In genomic region chr12:40028296-40028695, GRCh38 we compare ENCODE assay signal across 20 cellular contexts.
DNase-seq lines count a peak whose midpoint lies in the region; FAIRE-seq and TF ChIP-seq lines count a peak whose summit lies in the region.
"Had no signal": no experiment of that assay in that cellular context is flagged by ENCODE, and none has a peak within 500 bp of the region (broad histone marks: within the 10 kb centered on the region; RNA-seq: fewer than 3 reads in every experiment).

No MANE protein-coding gene starts in this region.

- H3K27me3 ChIP-seq in tibial artery, result no peaks in the 10 kb centered on the region
- H3K27me3 ChIP-seq: BLaER1 treated with 17β-estradiol and CSF1 and Interleukin-3, amounts not matched to agents 10 nM and 100 nM had no signal

- FAIRE-seq in GM12892 (lab: Jason Lieb, UNC), result no peak
- FAIRE-seq: GM12878, GM18507, H1, HTR-8/SVneo had no signal

- H3K4me3 Mint-ChIP-seq in activated naive CD4-positive, alpha-beta T cell treated with anti-CD3 and anti-CD28 coated beads, Interleukin-2, amount 50 U/mL, for 24 hours, result no peak overlapping the region
- H3K4me3 Mint-ChIP-seq: B cell; CD8-positive, alpha-beta T cell; H9 had no signal

- no peak for TF ChIP-seq POLR2A in GM12892 (IDR thresholded peaks at IDR 0.05; ENCODE audit: low read depth, low read length)

- no peak overlapping the region for H3K4me3 ChIP-seq in epithelial cell of esophagus (ENCODE audit: low read length)
- H3K4me3 ChIP-seq in tibial artery, result no peak overlapping the region
- H3K4me3 ChIP-seq: BLaER1 treated with 17β-estradiol and CSF1 and Interleukin-3, amounts not matched to agents 10 nM and 100 nM; GM12878 had no signal

- CTCF ChIA-PET in RWPE1 (lab: Yijun Ruan, JAX), result no interaction called here

- intact Hi-C loops in tibial artery (cut with DNase I; ENCODE audit: low total_unique reads), result no loop called here

- POLR2A ChIA-PET in RWPE1 (lab: Yijun Ruan, JAX; ENCODE audit: low non-redundant PET), result no interaction called here

- peaks cover 0 to 3% (median 0%) of the 10 kb centered on the region in 4 donors for H3K4me1 ChIP-seq in tibial artery

- H3K27ac Mint-ChIP-seq in activated naive CD4-positive, alpha-beta T cell treated with anti-CD3 and anti-CD28 coated beads, Interleukin-2, amount 50 U/mL, for 24 hours, result peak overlapping the region; percentile 10
- H3K27ac Mint-ChIP-seq: B cell; CD8-positive, alpha-beta T cell; H9 had no signal

- H3K9me3 ChIP-seq in tibial artery, result no peaks in the 10 kb centered on the region
- H3K9me3 ChIP-seq: BLaER1 treated with 17β-estradiol and CSF1 and Interleukin-3, amounts not matched to agents 10 nM and 100 nM had no signal

- DNase-seq in activated naive CD4-positive, alpha-beta T cell treated with Interleukin-2 at 50 U/mL for 16 hours, result no peak
- peak; percentile 9 for DNase-seq in RWPE1 (ENCODE audit: low spot score)
- DNase-seq in epithelial cell of esophagus (ENCODE audit: low read depth), result peak; percentile 47
- no peak for DNase-seq in tibial artery
- no peak for DNase-seq in activated gamma-delta T cell (lab: John Stamatoyannopoulos, UW)
- no peak for DNase-seq in GM12892 (ENCODE audit: insufficient read length)
- DNase-seq: Calu3; CD8-positive, alpha-beta T cell; DMS53; DND-41; EL; H9; IMR-90 had no signal

- H3K36me3 ChIP-seq in tibial artery, result peaks cover 0 to 6% (median 5%) of the 10 kb centered on the region in 3 donors
- H3K36me3 ChIP-seq: BLaER1 treated with 17β-estradiol and CSF1 and Interleukin-3, amounts not matched to agents 10 nM and 100 nM had no signal

- H3K36me3 Mint-ChIP-seq in activated naive CD4-positive, alpha-beta T cell treated with anti-CD3 and anti-CD28 coated beads, Interleukin-2, amount 50 U/mL, for 24 hours, result no peaks in the 10 kb centered on the region

- no peaks in the 10 kb centered on the region for H3K9me3 Mint-ChIP-seq in activated naive CD4-positive, alpha-beta T cell treated with anti-CD3 and anti-CD28 coated beads, Interleukin-2, amount 50 U/mL, for 24 hours
- H3K9me3 Mint-ChIP-seq: CD8-positive, alpha-beta T cell; H9 had no signal

- peaks cover 4% of the 10 kb centered on the region for H3K4me1 Mint-ChIP-seq in activated naive CD4-positive, alpha-beta T cell treated with anti-CD3 and anti-CD28 coated beads, Interleukin-2, amount 50 U/mL, for 24 hours

- H3K27me3 Mint-ChIP-seq in activated naive CD4-positive, alpha-beta T cell treated with anti-CD3 and anti-CD28 coated beads, Interleukin-2, amount 50 U/mL, for 24 hours, result no peaks in the 10 kb centered on the region
- H3K27me3 Mint-ChIP-seq: B cell had no signal

- TF ChIP-seq CTCF in RWPE1 (conservative IDR thresholded peaks at IDR 0.05; ENCODE audit: low read depth), result no peak
- no peak for TF ChIP-seq CTCF in epithelial cell of esophagus (IDR thresholded peaks at IDR 0.05; ENCODE audit: insufficient read depth, low read depth, low read length, missing control alignments)
- no peak for TF ChIP-seq CTCF in tibial artery (IDR thresholded peaks at IDR 0.05)

- H3K27ac ChIP-seq in RWPE1 (no peak overlapping the region), tibial artery (no peak overlapping the region)
- H3K27ac ChIP-seq: BLaER1 treated with 17β-estradiol and CSF1 and Interleukin-3, amounts not matched to agents 10 nM and 100 nM had no signal

Comparison
In these comparisons a context has a peak if more than half of its experiments do, and no peak if none do; other contexts are left out.
1. DNase-seq: peak in RWPE1 (single experiment) and epithelial cell of esophagus (single experiment); none in activated naive CD4-positive, alpha-beta T cell treated with Interleukin-2 at 50 U/mL for 16 hours (single experiment), tibial artery (0 of 2), activated gamma-delta T cell (single experiment) and GM12892 (single experiment).